Comparison of ENCODE assay signal across 17 cellular contexts in genomic region chr10:118901409-118901808, GRCh38.
"Had no signal": no experiment of that assay in that cellular context is flagged by ENCODE, and none has a peak within 500 bp of the region (broad histone marks: within the 10 kb centered on the region; RNA-seq: fewer than 3 reads in every experiment).

No MANE protein-coding gene starts in this region.

- H3K36me3 Mint-ChIP-seq: activated naive CD4-positive, alpha-beta T cell treated with anti-CD3 and anti-CD28 coated beads, Interleukin-2, amount 50 U/mL, for 24 hours; naive B cell had no signal

- H3K9me3 Mint-ChIP-seq: activated naive CD4-positive, alpha-beta T cell treated with anti-CD3 and anti-CD28 coated beads, Interleukin-2, amount 50 U/mL, for 24 hours; neural crest cell had no signal

- DNase-seq: activated CD4-positive, alpha-beta T cell treated with anti-CD3 and anti-CD28 coated beads for 1 hour; activated gamma-delta T cell treated with Interleukin-2 at 50 U/mL for 16 hours; activated T-cell treated with anti-CD3 and anti-CD28 coated beads, Interleukin-2, amount 50 U/mL, for 1 hour; anterior cingulate cortex; body of pancreas; foreskin fibroblast; heart right ventricle; lower lobe of right lung; naive B cell; posterior cingulate gyrus; spleen; stimulated activated CD4-positive, alpha-beta T cell treated with anti-CD3 and anti-CD28 coated beads, Interleukin-4, amount 100 ng/mL, for 1 hour; stimulated activated naive CD4-positive, alpha-beta T cell treated with Interleukin-2 at 50 U/mL for 16 hours; upper lobe of right lung had no signal

- H3K4me3 Mint-ChIP-seq: activated naive CD4-positive, alpha-beta T cell treated with anti-CD3 and anti-CD28 coated beads, Interleukin-2, amount 50 U/mL, for 24 hours; naive B cell; neural crest cell had no signal

- ATAC-seq: body of pancreas, heart right ventricle, left lobe of liver, lower lobe of right lung, upper lobe of right lung had no signal

- H3K27ac Mint-ChIP-seq: activated naive CD4-positive, alpha-beta T cell treated with anti-CD3 and anti-CD28 coated beads, Interleukin-2, amount 50 U/mL, for 24 hours; naive B cell had no signal

- H3K4me1 Mint-ChIP-seq: activated naive CD4-positive, alpha-beta T cell treated with anti-CD3 and anti-CD28 coated beads, Interleukin-2, amount 50 U/mL, for 24 hours; naive B cell had no signal
